In genomic region chr6:161395832-161396231, GRCh38 we compare ENCODE assay signal across 27 cellular contexts.
DNase-seq lines count a peak whose midpoint lies in the region; ATAC-seq, FAIRE-seq and TF ChIP-seq lines count a peak whose summit lies in the region.
"Had no signal": no experiment of that assay in that cellular context is flagged by ENCODE, and none has a peak within 500 bp of the region (broad histone marks: within the 10 kb centered on the region; RNA-seq: fewer than 3 reads in every experiment).

No MANE protein-coding gene starts in this region.

- H3K27ac ChIP-seq in GM23338 (ENCODE audit: low read depth) (no peak overlapping the region), trophoblast cell (ENCODE audit: low read depth, low read length) (peak overlapping the region; percentile 31), A673 (ENCODE audit: low read depth, low read length, poor library complexity, severe bottlenecking) (no peak overlapping the region)
- H3K27ac ChIP-seq: C4-2B, HL-60, SK-N-MC had no signal

- no peak overlapping the region for H3K4ac ChIP-seq in trophoblast cell (ENCODE audit: low read depth, low read length)

- H4K12ac ChIP-seq in trophoblast cell (ENCODE audit: low read depth, low read length) = no peak overlapping the region

- no peaks in the 10 kb centered on the region for H3K9me2 ChIP-seq in GM23338 (ENCODE audit: insufficient read depth)

- DNase-seq in G401 (ENCODE audit: low spot score) (peak; percentile 27), GM23338 (ENCODE audit: low spot score) (no peak), trophoblast cell (no peak), A673 (ENCODE audit: low spot score) (no peak), H54 (ENCODE audit: insufficient read length, low spot score) (no peak), lower leg skin (ENCODE audit: low spot score in 2 of 2) (no peak)
- DNase-seq: Caco-2; CD8-positive, alpha-beta T cell; DMS79 treated with DMSO at 0.1 percent for 48 hours; Karpas-422; NCI-H1092 treated with DMSO at 0.1 percent for 48 hours; NCI-H1436; NCI-H187; NCI-H2081 treated with DMSO at 0.1 percent for 48 hours; NCI-H345; NCI-H510A treated with DMSO at 0.1 percent for 48 hours; NCI-H748 treated with DMSO at 0.1 percent for 48 hours; RPMI8226; SHP77 treated with DMSO at 0.1 percent for 48 hours had no signal

- CTCF ChIA-PET in A673 (lab: Charles Lee) = no interaction called here

- no CpG with 5 or more reads among the region's 8 CpGs for WGBS in trophoblast cell (ENCODE audit: extremely low coverage, insufficient coverage, insufficient read length)
- 83 to 85% methylated on average over 8 of the region's 8 CpGs for WGBS in lower leg skin, 2 donors

- TF ChIP-seq CTCF in GM23338 (conservative IDR thresholded peaks at IDR 0.05; ENCODE audit: low read depth in 2 of 2) = no peak
- no peak for TF ChIP-seq CTCF in brain (conservative IDR thresholded peaks at IDR 0.05)
- TF ChIP-seq CTCF in A673 (conservative IDR thresholded peaks at IDR 0.05; ENCODE audit: low read depth, low read length) = no peak
- TF ChIP-seq CTCF in lower leg skin (IDR thresholded peaks at IDR 0.05) = no peak

- H3K9me3 Mint-ChIP-seq in GM23338 = peaks cover 21% of the 10 kb centered on the region
- H3K9me3 Mint-ChIP-seq in brain = peaks cover 6 to 21% (median 16%) of the 10 kb centered on the region in 5 experiments
- H3K9me3 Mint-ChIP-seq: CD8-positive, alpha-beta T cell had no signal

- H3K36me3 Mint-ChIP-seq in GM23338 (ENCODE audit: low read depth) (peaks cover 4% of the 10 kb centered on the region; the same call in 1 of the 3 replicates), brain (peaks cover 11% of the 10 kb centered on the region)
- H3K36me3 Mint-ChIP-seq: CD8-positive, alpha-beta T cell had no signal

- BruUV-seq in A673 (replicated peaks; lab: Mats Ljungman, UMichigan) = no TSS peak

- H3F3A ChIP-seq in GM23338 (replicated peaks; ENCODE audit: low read depth) = no peaks in the 10 kb centered on the region

- H3K14ac ChIP-seq in trophoblast cell (ENCODE audit: low read length) = peak overlapping the region; percentile 45

- H3K4me3 ChIP-seq in GM23338 = no peak overlapping the region
- no peak overlapping the region for H3K4me3 ChIP-seq in trophoblast cell (ENCODE audit: low read depth, low read length)
- no peak overlapping the region for H3K4me3 ChIP-seq in A673 (ENCODE audit: low read depth, low read length, poor library complexity, severe bottlenecking)
- H3K4me3 ChIP-seq in lower leg skin (ENCODE audit: low read depth, poor library complexity, severe bottlenecking) = no peak overlapping the region
- H3K4me3 ChIP-seq: SK-N-MC had no signal

- H3K27me3 ChIP-seq in GM23338 (ENCODE audit: insufficient read depth) (no peaks in the 10 kb centered on the region), trophoblast cell (ENCODE audit: insufficient read depth, low read length) (no peaks in the 10 kb centered on the region), A673 (replicated peaks; ENCODE audit: insufficient read depth, low read depth, low read length, poor library complexity) (no peaks in the 10 kb centered on the region)

- H3K4me2 ChIP-seq in GM23338 (no peak overlapping the region), trophoblast cell (ENCODE audit: low read length) (no peak overlapping the region)

- H4K91ac ChIP-seq in trophoblast cell (ENCODE audit: low read depth, low read length) = peak overlapping the region; percentile 89

- H3K36me3 ChIP-seq in GM23338 (ENCODE audit: insufficient read depth) (no peaks in the 10 kb centered on the region), trophoblast cell (ENCODE audit: control insufficient read depth in 1 of 2, insufficient read depth in 2 of 2, low read length in 2 of 2) (no peaks in the 10 kb centered on the region), A673 (ENCODE audit: insufficient read depth, low read length, poor library complexity, severe bottlenecking) (no peaks in the 10 kb centered on the region)

- no peak overlapping the region for H3K18ac ChIP-seq in trophoblast cell (ENCODE audit: low read length)

- H3K4me1 ChIP-seq in GM23338 (ENCODE audit: insufficient read depth) = no peaks in the 10 kb centered on the region; the same call in 1 of the 2 replicates
- H3K4me1 ChIP-seq in trophoblast cell (ENCODE audit: control insufficient read depth in 1 of 2, insufficient read depth in 2 of 2, low read length in 2 of 2) = peaks cover 3 to 8% of the 10 kb centered on the region in 2 experiments
- H3K4me1 ChIP-seq in A673 (ENCODE audit: insufficient read depth, low read length, poor library complexity, severe bottlenecking) = no peaks in the 10 kb centered on the region
- H3K4me1 ChIP-seq: Caco-2 had no signal

- no peak overlapping the region for H3K23ac ChIP-seq in trophoblast cell (ENCODE audit: low read length)

- H2BK12ac ChIP-seq in trophoblast cell (ENCODE audit: low read length) = peak overlapping the region; percentile 30

- no peaks in the 10 kb centered on the region for H3K4me1 Mint-ChIP-seq in GM23338
- H3K4me1 Mint-ChIP-seq in brain = peaks cover 3% of the 10 kb centered on the region
- H3K4me1 Mint-ChIP-seq: B cell had no signal

- TF ChIP-seq POLR2A in H54 (IDR thresholded peaks at IDR 0.05; ENCODE audit: low read depth, low read length) (no peak), lower leg skin (IDR thresholded peaks at IDR 0.05) (no peak)

- H3K79me1 ChIP-seq in trophoblast cell (ENCODE audit: low read length) = peaks cover 15% of the 10 kb centered on the region

- peak overlapping the region; percentile 59; the same call in 1 of the 2 replicates for H2AFZ ChIP-seq in GM23338
- peak overlapping the region; percentile 44 for H2AFZ ChIP-seq in trophoblast cell (ENCODE audit: insufficient read depth, low read length, poor library complexity)

- ATAC-seq in GM23338 = no peak
- ATAC-seq: CD8-positive, alpha-beta T cell; HCT116 had no signal

- peak overlapping the region; percentile 30 for H4K8ac ChIP-seq in trophoblast cell (ENCODE audit: low read depth, low read length)

- H2BK5ac ChIP-seq in trophoblast cell (ENCODE audit: low read depth, low read length, poor library complexity) = peak overlapping the region; percentile 39

- peak overlapping the region; percentile 77 for H2BK120ac ChIP-seq in trophoblast cell (ENCODE audit: insufficient read depth, low read length, poor library complexity)

- H3K27me3 Mint-ChIP-seq in GM23338 (ENCODE audit: insufficient read depth, low read depth, poor library complexity) (peaks cover 3% of the 10 kb centered on the region), brain (no peaks in the 10 kb centered on the region)

- H3K27ac Mint-ChIP-seq in GM23338 = no peak overlapping the region
- H3K27ac Mint-ChIP-seq in brain = peak overlapping the region in 4 of 5 experiments; percentile 44 to 70 (median 61)
- H3K27ac Mint-ChIP-seq: B cell; CD8-positive, alpha-beta T cell had no signal

- no peak overlapping the region for H2AK5ac ChIP-seq in trophoblast cell (ENCODE audit: low read length)

- H3K79me2 ChIP-seq in GM23338 (replicated peaks; ENCODE audit: insufficient read depth) (no peaks in the 10 kb centered on the region), trophoblast cell (ENCODE audit: control insufficient read depth, insufficient read depth, low read length, poor library complexity) (peaks cover 1% of the 10 kb centered on the region)

- H3K4me3 Mint-ChIP-seq in GM23338 (no peak overlapping the region), brain (peak overlapping the region in 1 of 5 experiments; percentile 17)
- H3K4me3 Mint-ChIP-seq: B cell; CD8-positive, alpha-beta T cell had no signal

- no peak overlapping the region for H3K9ac ChIP-seq in trophoblast cell (ENCODE audit: low read length)

- no peaks in the 10 kb centered on the region for H4K20me1 ChIP-seq in GM23338 (replicated peaks; ENCODE audit: insufficient read depth)

- in situ Hi-C loops in G401 (cut with HindIII; ENCODE audit: low sequenced_read_pairs) = no loop called here

- H3K9me3 ChIP-seq in trophoblast cell (ENCODE audit: insufficient read depth, low read depth, low read length) (peaks cover 8% of the 10 kb centered on the region), A673 (ENCODE audit: low read depth, low read length, poor library complexity, severe bottlenecking) (no peaks in the 10 kb centered on the region)
- H3K9me3 ChIP-seq: Caco-2 had no signal

- intact Hi-C loops in A673 (cut with micrococcal nuclease; ENCODE audit: unreplicated experiment) (loop anchor here (10.0 kb wide), 1 partner anchor 219 kb away; no protein-coding TSS in a partner anchor), lower leg skin (cut with DNase I; ENCODE audit: low total_unique reads) (no loop called here)

- POLR2A ChIA-PET in A673 (lab: Charles Lee; ENCODE audit: low non-redundant PET) = no interaction called here

- FAIRE-seq in H54 (lab: Jason Lieb, UNC) = no peak
- FAIRE-seq: GM12892, H1 had no signal

TF ChIP-seq in GM23338, 12 proteins besides CTCF, POLR2A, EP300 and RAD21 (continues in another document):
- no peak for TF ChIP-seq EZH2 (IDR thresholded peaks at IDR 0.05; ENCODE audit: low read depth, unreplicated experiment)
- no peak for TF ChIP-seq NANOG (IDR thresholded peaks at IDR 0.05; ENCODE audit: borderline replicate concordance)
- no peak for TF ChIP-seq ZNF331 (CRISPR knock-in tag; IDR thresholded peaks at IDR 0.05; ENCODE audit: low read depth)
- TF ChIP-seq EZH2phosphoT487 (IDR thresholded peaks at IDR 0.05; ENCODE audit: unreplicated experiment) = no peak
- no peak for TF ChIP-seq JUNB (IDR thresholded peaks at IDR 0.05; ENCODE audit: unreplicated experiment)
- TF ChIP-seq, protein P1, sequence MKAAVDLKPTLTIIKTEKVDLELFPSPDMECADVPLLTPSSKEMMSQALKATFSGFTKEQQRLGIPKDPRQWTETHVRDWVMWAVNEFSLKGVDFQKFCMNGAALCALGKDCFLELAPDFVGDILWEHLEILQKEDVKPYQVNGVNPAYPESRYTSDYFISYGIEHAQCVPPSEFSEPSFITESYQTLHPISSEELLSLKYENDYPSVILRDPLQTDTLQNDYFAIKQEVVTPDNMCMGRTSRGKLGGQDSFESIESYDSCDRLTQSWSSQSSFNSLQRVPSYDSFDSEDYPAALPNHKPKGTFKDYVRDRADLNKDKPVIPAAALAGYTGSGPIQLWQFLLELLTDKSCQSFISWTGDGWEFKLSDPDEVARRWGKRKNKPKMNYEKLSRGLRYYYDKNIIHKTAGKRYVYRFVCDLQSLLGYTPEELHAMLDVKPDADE (IDR thresholded peaks at IDR 0.05) = no peak
- no peak for TF ChIP-seq STAT1 (IDR thresholded peaks at IDR 0.05; ENCODE audit: unreplicated experiment)
